ENCODE assay signal across 1 cellular context in the genomic region with DNA sequence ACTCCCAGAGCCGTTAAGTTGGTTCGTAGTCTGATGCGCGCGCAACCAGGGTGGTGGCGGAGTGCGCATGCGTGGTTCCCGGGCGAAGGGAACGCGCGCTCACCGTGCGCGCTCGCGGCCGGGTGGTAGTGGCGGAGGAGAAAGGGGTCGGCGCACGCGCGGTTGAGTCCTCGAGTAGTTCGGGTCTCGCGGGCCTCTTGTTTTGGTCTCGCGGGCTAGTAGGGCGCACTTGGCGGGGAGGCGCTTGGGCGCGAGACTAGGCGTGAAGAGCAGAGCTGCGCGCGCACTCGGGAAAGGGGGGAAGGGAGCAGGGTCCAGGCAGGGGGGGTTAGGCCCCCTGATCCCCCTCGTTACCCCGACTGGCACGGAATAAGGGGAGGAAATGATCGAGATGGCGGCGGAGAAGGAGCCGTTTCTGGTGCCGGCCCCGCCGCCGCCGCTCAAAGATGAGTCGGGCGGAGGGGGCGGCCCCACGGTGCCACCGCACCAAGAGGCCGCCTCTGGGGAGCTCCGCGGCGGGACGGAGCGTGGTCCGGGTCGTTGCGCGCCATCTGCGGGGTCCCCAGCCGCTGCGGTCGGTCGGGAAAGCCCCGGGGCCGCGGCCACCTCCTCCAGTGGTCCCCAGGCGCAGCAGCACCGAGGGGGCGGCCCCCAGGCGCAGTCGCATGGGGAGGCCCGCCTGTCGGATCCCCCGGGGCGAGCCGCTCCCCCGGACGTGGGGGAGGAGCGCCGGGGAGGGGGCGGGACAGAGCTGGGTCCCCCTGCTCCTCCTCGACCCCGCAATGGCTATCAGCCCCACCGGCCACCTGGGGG.
TF ChIP-seq lines count a peak whose summit lies in the region.

Gene MEPCE (plus strand): TSS at position 195 of the 813 bp plus-strand sequence. CDS start 188 bp downstream, at position 383.

TF ChIP-seq in HepG2, 621 proteins besides CTCF, POLR2A, EP300 and RAD21 (continued from another document and continues in another):
- TF ChIP-seq, protein P1, sequence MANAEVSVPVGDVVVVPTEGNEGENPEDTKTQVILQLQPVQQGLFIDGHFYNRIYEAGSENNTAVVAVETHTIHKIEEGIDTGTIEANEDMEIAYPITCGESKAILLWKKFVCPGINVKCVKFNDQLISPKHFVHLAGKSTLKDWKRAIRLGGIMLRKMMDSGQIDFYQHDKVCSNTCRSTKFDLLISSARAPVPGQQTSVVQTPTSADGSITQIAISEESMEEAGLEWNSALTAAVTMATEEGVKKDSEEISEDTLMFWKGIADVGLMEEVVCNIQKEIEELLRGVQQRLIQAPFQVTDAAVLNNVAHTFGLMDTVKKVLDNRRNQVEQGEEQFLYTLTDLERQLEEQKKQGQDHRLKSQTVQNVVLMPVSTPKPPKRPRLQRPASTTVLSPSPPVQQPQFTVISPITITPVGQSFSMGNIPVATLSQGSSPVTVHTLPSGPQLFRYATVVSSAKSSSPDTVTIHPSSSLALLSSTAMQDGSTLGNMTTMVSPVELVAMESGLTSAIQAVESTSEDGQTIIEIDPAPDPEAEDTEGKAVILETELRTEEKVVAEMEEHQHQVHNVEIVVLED (CRISPR knock-in tag; IDR thresholded peaks at IDR 0.05; ENCODE audit: borderline replicate concordance) = no peak
- TF ChIP-seq ZNF501 (CRISPR knock-in tag; IDR thresholded peaks at IDR 0.05) (peak; percentile 45; the same call in 1 of the 2 replicates), SATB2 (CRISPR knock-in tag; IDR thresholded peaks at IDR 0.05) (no peak), PLSCR1 (CRISPR knock-in tag; IDR thresholded peaks at IDR 0.05; ENCODE audit: borderline replicate concordance) (no peak), FUBP1 (CRISPR knock-in tag; IDR thresholded peaks at IDR 0.05; ENCODE audit: borderline replicate concordance) (no peak), CEBPB (IDR thresholded peaks at IDR 0.05; ENCODE audit: borderline replicate concordance, low read depth, low read length) (no peak), YY1 (IDR thresholded peaks at IDR 0.05; ENCODE audit: insufficient read depth, insufficient replicate concordance, low read depth, low read length) (no peak), NFYC (CRISPR knock-in tag; IDR thresholded peaks at IDR 0.05) (no peak), DPF2 (CRISPR knock-in tag; IDR thresholded peaks at IDR 0.05; ENCODE audit: borderline replicate concordance, low read depth) (no peak), RFX1 (IDR thresholded peaks at IDR 0.05) (no peak), MTF2 (CRISPR knock-in tag; IDR thresholded peaks at IDR 0.05; ENCODE audit: borderline replicate concordance) (no peak), TFAP4 (IDR thresholded peaks at IDR 0.05; ENCODE audit: borderline replicate concordance, low read depth) (no peak), HES4 (CRISPR knock-in tag; IDR thresholded peaks at IDR 0.05; ENCODE audit: borderline replicate concordance) (peak; percentile 61; the same call in 1 of the 2 replicates), ZBTB38 (CRISPR knock-in tag; IDR thresholded peaks at IDR 0.05) (no peak), NFE2 (CRISPR knock-in tag; IDR thresholded peaks at IDR 0.05) (no peak), NCOA1 (CRISPR knock-in tag; IDR thresholded peaks at IDR 0.05) (0 out of 2 replicates have a peak, but pooled peaks have one; percentile 56), ZSCAN12 (CRISPR knock-in tag; IDR thresholded peaks at IDR 0.05) (no peak), ZBTB4 (CRISPR knock-in tag; IDR thresholded peaks at IDR 0.05; ENCODE audit: borderline replicate concordance) (no peak), ZNF737 (CRISPR knock-in tag; IDR thresholded peaks at IDR 0.05; ENCODE audit: borderline replicate concordance) (no peak), ZNF790 (CRISPR knock-in tag; IDR thresholded peaks at IDR 0.05; ENCODE audit: borderline replicate concordance) (peak; percentile 41; the same call in 1 of the 2 replicates), ZNF3 (CRISPR knock-in tag; IDR thresholded peaks at IDR 0.05) (no peak), ZNF879 (CRISPR knock-in tag; IDR thresholded peaks at IDR 0.05) (no peak), FOXM1 (CRISPR knock-in tag; IDR thresholded peaks at IDR 0.05) (no peak), ZNF652 (CRISPR knock-in tag; IDR thresholded peaks at IDR 0.05; ENCODE audit: borderline replicate concordance, low read depth) (no peak), ZNF143 (CRISPR knock-in tag; IDR thresholded peaks at IDR 0.05) (no peak), STAT5B (CRISPR knock-in tag; IDR thresholded peaks at IDR 0.05) (no peak), SCMH1 (CRISPR knock-in tag; IDR thresholded peaks at IDR 0.05; ENCODE audit: borderline replicate concordance) (no peak), HDAC6 (IDR thresholded peaks at IDR 0.05; ENCODE audit: low read depth, low read length) (no peak), IKZF1 (IDR thresholded peaks at IDR 0.05) (no peak), NR3C1 (CRISPR knock-in tag; IDR thresholded peaks at IDR 0.05) (no peak), NR1H2 (CRISPR knock-in tag; IDR thresholded peaks at IDR 0.05; ENCODE audit: borderline replicate concordance, low read depth) (no peak), MATR3 (CRISPR knock-in tag; IDR thresholded peaks at IDR 0.05) (no peak), HNRNPK (IDR thresholded peaks at IDR 0.05; ENCODE audit: low read depth, low read length, poor library complexity, severe bottlenecking) (peak; percentile 48)
- TF ChIP-seq, protein P2, sequence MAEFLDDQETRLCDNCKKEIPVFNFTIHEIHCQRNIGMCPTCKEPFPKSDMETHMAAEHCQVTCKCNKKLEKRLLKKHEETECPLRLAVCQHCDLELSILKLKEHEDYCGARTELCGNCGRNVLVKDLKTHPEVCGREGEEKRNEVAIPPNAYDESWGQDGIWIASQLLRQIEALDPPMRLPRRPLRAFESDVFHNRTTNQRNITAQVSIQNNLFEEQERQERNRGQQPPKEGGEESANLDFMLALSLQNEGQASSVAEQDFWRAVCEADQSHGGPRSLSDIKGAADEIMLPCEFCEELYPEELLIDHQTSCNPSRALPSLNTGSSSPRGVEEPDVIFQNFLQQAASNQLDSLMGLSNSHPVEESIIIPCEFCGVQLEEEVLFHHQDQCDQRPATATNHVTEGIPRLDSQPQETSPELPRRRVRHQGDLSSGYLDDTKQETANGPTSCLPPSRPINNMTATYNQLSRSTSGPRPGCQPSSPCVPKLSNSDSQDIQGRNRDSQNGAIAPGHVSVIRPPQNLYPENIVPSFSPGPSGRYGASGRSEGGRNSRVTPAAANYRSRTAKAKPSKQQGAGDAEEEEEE (CRISPR knock-in tag; IDR thresholded peaks at IDR 0.05; ENCODE audit: borderline replicate concordance) = no peak
- TF ChIP-seq, protein P3, sequence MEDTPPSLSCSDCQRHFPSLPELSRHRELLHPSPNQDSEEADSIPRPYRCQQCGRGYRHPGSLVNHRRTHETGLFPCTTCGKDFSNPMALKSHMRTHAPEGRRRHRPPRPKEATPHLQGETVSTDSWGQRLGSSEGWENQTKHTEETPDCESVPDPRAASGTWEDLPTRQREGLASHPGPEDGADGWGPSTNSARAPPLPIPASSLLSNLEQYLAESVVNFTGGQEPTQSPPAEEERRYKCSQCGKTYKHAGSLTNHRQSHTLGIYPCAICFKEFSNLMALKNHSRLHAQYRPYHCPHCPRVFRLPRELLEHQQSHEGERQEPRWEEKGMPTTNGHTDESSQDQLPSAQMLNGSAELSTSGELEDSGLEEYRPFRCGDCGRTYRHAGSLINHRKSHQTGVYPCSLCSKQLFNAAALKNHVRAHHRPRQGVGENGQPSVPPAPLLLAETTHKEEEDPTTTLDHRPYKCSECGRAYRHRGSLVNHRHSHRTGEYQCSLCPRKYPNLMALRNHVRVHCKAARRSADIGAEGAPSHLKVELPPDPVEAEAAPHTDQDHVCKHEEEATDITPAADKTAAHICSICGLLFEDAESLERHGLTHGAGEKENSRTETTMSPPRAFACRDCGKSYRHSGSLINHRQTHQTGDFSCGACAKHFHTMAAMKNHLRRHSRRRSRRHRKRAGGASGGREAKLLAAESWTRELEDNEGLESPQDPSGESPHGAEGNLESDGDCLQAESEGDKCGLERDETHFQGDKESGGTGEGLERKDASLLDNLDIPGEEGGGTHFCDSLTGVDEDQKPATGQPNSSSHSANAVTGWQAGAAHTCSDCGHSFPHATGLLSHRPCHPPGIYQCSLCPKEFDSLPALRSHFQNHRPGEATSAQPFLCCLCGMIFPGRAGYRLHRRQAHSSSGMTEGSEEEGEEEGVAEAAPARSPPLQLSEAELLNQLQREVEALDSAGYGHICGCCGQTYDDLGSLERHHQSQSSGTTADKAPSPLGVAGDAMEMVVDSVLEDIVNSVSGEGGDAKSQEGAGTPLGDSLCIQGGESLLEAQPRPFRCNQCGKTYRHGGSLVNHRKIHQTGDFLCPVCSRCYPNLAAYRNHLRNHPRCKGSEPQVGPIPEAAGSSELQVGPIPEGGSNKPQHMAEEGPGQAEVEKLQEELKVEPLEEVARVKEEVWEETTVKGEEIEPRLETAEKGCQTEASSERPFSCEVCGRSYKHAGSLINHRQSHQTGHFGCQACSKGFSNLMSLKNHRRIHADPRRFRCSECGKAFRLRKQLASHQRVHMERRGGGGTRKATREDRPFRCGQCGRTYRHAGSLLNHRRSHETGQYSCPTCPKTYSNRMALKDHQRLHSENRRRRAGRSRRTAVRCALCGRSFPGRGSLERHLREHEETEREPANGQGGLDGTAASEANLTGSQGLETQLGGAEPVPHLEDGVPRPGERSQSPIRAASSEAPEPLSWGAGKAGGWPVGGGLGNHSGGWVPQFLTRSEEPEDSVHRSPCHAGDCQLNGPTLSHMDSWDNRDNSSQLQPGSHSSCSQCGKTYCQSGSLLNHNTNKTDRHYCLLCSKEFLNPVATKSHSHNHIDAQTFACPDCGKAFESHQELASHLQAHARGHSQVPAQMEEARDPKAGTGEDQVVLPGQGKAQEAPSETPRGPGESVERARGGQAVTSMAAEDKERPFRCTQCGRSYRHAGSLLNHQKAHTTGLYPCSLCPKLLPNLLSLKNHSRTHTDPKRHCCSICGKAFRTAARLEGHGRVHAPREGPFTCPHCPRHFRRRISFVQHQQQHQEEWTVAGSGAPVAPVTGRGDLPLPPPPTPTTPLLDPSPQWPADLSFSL (CRISPR knock-in tag; IDR thresholded peaks at IDR 0.05) = no peak
- TF ChIP-seq, protein P4, sequence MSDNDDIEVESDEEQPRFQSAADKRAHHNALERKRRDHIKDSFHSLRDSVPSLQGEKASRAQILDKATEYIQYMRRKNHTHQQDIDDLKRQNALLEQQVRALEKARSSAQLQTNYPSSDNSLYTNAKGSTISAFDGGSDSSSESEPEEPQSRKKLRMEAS (IDR thresholded peaks at IDR 0.05) = no peak
- TF ChIP-seq, protein P5, sequence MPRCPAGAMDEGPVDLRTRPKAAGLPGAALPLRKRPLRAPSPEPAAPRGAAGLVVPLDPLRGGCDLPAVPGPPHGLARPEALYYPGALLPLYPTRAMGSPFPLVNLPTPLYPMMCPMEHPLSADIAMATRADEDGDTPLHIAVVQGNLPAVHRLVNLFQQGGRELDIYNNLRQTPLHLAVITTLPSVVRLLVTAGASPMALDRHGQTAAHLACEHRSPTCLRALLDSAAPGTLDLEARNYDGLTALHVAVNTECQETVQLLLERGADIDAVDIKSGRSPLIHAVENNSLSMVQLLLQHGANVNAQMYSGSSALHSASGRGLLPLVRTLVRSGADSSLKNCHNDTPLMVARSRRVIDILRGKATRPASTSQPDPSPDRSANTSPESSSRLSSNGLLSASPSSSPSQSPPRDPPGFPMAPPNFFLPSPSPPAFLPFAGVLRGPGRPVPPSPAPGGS (CRISPR knock-in tag; IDR thresholded peaks at IDR 0.05) = peak; percentile 21; the same call in 1 of the 2 replicates
- TF ChIP-seq, protein P6, sequence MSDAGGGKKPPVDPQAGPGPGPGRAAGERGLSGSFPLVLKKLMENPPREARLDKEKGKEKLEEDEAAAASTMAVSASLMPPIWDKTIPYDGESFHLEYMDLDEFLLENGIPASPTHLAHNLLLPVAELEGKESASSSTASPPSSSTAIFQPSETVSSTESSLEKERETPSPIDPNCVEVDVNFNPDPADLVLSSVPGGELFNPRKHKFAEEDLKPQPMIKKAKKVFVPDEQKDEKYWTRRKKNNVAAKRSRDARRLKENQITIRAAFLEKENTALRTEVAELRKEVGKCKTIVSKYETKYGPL (CRISPR knock-in tag; IDR thresholded peaks at IDR 0.05) = no peak
